Comparison of ENCODE assay signal across 16 cellular contexts in the genomic region with DNA sequence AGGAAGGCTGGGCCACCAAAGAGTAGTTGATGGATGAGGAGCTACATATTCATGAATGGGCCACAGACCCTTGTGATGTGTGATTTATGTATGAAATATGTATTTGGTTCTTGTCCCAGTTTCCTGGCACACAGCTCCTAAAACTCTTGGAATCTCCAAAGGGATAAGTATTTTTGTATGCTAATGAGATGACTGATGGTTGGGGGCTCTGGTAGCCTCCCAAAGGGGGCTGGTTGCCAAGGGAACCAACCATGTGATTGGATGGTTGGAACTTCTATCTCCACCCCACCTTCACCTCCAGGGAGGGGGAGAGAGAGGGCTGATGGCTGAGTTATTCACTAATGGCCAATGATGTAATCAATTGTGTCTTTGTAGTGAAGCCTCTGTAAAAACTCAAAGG.
DNase-seq lines count a peak whose midpoint lies in the region; ATAC-seq and TF ChIP-seq lines count a peak whose summit lies in the region.
"Had no signal": no experiment of that assay in that cellular context is flagged by ENCODE, and none has a peak within 500 bp of the region (broad histone marks: within the 10 kb centered on the region; RNA-seq: fewer than 3 reads in every experiment).

No MANE protein-coding gene starts in this region.

- H3K4me3 ChIP-seq in MG63 (no peak overlapping the region), osteoblast (ENCODE audit: insufficient read depth, low read length) (no peak overlapping the region)
- H3K4me3 ChIP-seq: GM23338 had no signal

- H3K27me3 ChIP-seq in MG63, result no peaks in the 10 kb centered on the region
- no peaks in the 10 kb centered on the region for H3K27me3 ChIP-seq in osteoblast (ENCODE audit: insufficient read depth, low read length)
- H3K27me3 ChIP-seq: BE2C had no signal

- no peaks in the 10 kb centered on the region for H3K9me3 Mint-ChIP-seq in activated naive CD4-positive, alpha-beta T cell treated with anti-CD3 and anti-CD28 coated beads for 36 hours
- H3K9me3 Mint-ChIP-seq: CD4-positive, alpha-beta memory T cell; GM23338; H9 had no signal

- DNase-seq in EL, result peak; percentile 46
- DNase-seq in MG63, result peak; percentile 17
- peak; percentile 48 for DNase-seq in fibroblast of peridontal ligament (ENCODE audit: extremely low read depth)
- peak; percentile 74 for DNase-seq in osteoblast (ENCODE audit: insufficient read length, low spot score, missing footprints)
- no peak for DNase-seq in activated naive CD4-positive, alpha-beta T cell treated with anti-CD3 and anti-CD28 coated beads for 36 hours
- DNase-seq in NCI-H2171 (lab: John Stamatoyannopoulos, UW), result no peak
- DNase-seq: ACHN; BE2C; CD4-positive, alpha-beta memory T cell; DMS79; GF-D8; H9 had no signal

- H3K4me1 Mint-ChIP-seq in activated naive CD4-positive, alpha-beta T cell treated with anti-CD3 and anti-CD28 coated beads for 36 hours (ENCODE audit: low read depth), result peaks cover 18% of the 10 kb centered on the region

- no peak overlapping the region for H3K4me2 ChIP-seq in osteoblast (ENCODE audit: insufficient read depth, low read length)
- H3K4me2 ChIP-seq: GM23338 had no signal

- no peak for TF ChIP-seq CTCF in osteoblast (IDR thresholded peaks at IDR 0.05; ENCODE audit: extremely low read depth, low read depth, low read length)

- no peak for ATAC-seq in GM19324 (IDR thresholded peaks at IDR 0.05; ENCODE audit: low FRiP score, unreplicated experiment)
- ATAC-seq: GM23338, HepG2 had no signal

- H3K36me3 ChIP-seq in MG63, result no peaks in the 10 kb centered on the region
- H3K36me3 ChIP-seq in osteoblast (ENCODE audit: insufficient read depth, low read length), result no peaks in the 10 kb centered on the region
- H3K36me3 ChIP-seq: BE2C had no signal

- peaks cover 21% of the 10 kb centered on the region for H3K4me1 ChIP-seq in osteoblast (ENCODE audit: insufficient read depth, low read length)
- H3K4me1 ChIP-seq: BE2C had no signal

- H4K20me1 ChIP-seq in osteoblast (ENCODE audit: insufficient read depth, low read length), result no peaks in the 10 kb centered on the region

- no peak overlapping the region for H3K27ac ChIP-seq in osteoblast (ENCODE audit: low read depth, low read length)
- H3K27ac ChIP-seq: C4-2B had no signal

- H3K9me3 ChIP-seq in MG63 (no peaks in the 10 kb centered on the region), osteoblast (ENCODE audit: low read depth, low read length) (no peaks in the 10 kb centered on the region)
- H3K9me3 ChIP-seq: BE2C had no signal

- no peak overlapping the region for H3K27ac Mint-ChIP-seq in activated naive CD4-positive, alpha-beta T cell treated with anti-CD3 and anti-CD28 coated beads for 36 hours
- H3K27ac Mint-ChIP-seq: CD4-positive, alpha-beta memory T cell; GM23338; H9 had no signal

- no peaks in the 10 kb centered on the region for H3K27me3 Mint-ChIP-seq in activated naive CD4-positive, alpha-beta T cell treated with anti-CD3 and anti-CD28 coated beads for 36 hours (ENCODE audit: low read depth)

- intact Hi-C loops in activated naive CD4-positive, alpha-beta T cell treated with anti-CD3 and anti-CD28 coated beads for 36 hours (cut with micrococcal nuclease), result no loop called here

- no peak overlapping the region for H3K4me3 Mint-ChIP-seq in activated naive CD4-positive, alpha-beta T cell treated with anti-CD3 and anti-CD28 coated beads for 36 hours
- H3K4me3 Mint-ChIP-seq: CD4-positive, alpha-beta memory T cell; GM23338; H9 had no signal

- no peak overlapping the region for H2AFZ ChIP-seq in osteoblast (ENCODE audit: low read length)
- H2AFZ ChIP-seq: GM23338 had no signal

- CTCF ChIA-PET in activated naive CD4-positive, alpha-beta T cell treated with anti-CD3 and anti-CD28 coated beads for 36 hours (lab: Charles Lee), result no interaction called here

- H3K79me2 ChIP-seq in osteoblast (ENCODE audit: insufficient read depth, low read length), result no peaks in the 10 kb centered on the region

- H3K36me3 Mint-ChIP-seq in activated naive CD4-positive, alpha-beta T cell treated with anti-CD3 and anti-CD28 coated beads for 36 hours (ENCODE audit: low read depth), result no peaks in the 10 kb centered on the region
- H3K36me3 Mint-ChIP-seq: CD4-positive, alpha-beta memory T cell had no signal

Comparison
In these comparisons a context has a peak if more than half of its experiments do, and no peak if none do; other contexts are left out.
1. DNase-seq: peak in EL (single experiment), MG63 (single experiment), fibroblast of peridontal ligament (single experiment) and osteoblast (single experiment); none in activated naive CD4-positive, alpha-beta T cell treated with anti-CD3 and anti-CD28 coated beads for 36 hours (single experiment) and NCI-H2171 (single experiment).